9 cellular contexts compared by ENCODE assay signal in the genomic region with DNA sequence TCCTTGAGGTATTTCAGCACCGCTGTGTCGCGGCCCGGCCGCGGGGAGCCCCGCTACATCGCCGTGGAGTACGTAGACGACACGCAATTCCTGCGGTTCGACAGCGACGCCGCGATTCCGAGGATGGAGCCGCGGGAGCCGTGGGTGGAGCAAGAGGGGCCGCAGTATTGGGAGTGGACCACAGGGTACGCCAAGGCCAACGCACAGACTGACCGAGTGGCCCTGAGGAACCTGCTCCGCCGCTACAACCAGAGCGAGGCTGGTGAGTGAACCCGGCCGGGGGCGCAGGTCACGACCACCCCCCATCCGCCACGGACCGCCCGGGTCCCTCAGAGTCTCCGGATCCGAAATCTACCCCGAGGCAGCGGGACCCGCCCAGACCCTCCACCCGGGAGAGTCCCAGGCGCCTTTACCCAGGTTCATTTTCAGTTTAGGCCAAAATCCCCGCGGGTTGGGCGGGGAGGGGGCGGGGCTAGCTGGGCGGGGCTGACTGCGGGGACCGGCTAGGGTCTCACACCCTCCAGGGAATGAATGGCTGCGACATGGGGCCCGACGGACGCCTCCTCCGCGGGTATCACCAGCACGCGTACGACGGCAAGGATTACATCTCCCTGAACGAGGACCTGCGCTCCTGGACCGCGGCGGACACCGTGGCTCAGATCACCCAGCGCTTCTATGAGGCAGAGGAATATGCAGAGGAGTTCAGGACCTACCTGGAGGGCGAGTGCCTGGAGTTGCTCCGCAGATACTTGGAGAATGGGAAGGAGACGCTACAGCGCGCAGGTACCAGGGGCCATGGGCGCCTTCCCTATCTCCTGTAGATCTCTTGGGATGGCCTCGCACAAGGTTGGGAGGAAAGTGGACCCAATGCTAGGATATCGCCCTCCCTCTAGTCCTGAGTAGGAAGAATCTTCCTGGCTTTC. TPM values are rescaled to one million over a fixed set of nuclear protein-coding genes. Genes with fewer than 3 reads are reported as not detected.
DNase-seq lines count a peak whose midpoint lies in the region; ATAC-seq and TF ChIP-seq lines count a peak whose summit lies in the region.
"Had no signal": no experiment of that assay in that cellular context is flagged by ENCODE, and none has a peak within 500 bp of the region (broad histone marks: within the 10 kb centered on the region; RNA-seq: fewer than 3 reads in every experiment).

No MANE protein-coding gene starts in this region.

- H3K4me1 Mint-ChIP-seq in activated CD4-positive, alpha-beta T cell treated with anti-CD3 and anti-CD28 coated beads for 36 hours = peaks cover 55% of the 10 kb centered on the region

- peak overlapping the region; percentile 88 for H3K27ac Mint-ChIP-seq in activated CD4-positive, alpha-beta T cell treated with anti-CD3 and anti-CD28 coated beads for 36 hours

- H3K4me3 Mint-ChIP-seq in activated CD4-positive, alpha-beta T cell treated with anti-CD3 and anti-CD28 coated beads for 36 hours = peak overlapping the region; percentile 92

- H4K8ac ChIP-seq in mesenchymal stem cell (ENCODE audit: low read length) = peak overlapping the region; percentile 57

- H2BK15ac ChIP-seq in mesenchymal stem cell (ENCODE audit: low read depth, poor library complexity, severe bottlenecking) = no peak overlapping the region

- H3K27ac ChIP-seq in colonic mucosa (peak overlapping the region; percentile 94), mesenchymal stem cell (ENCODE audit: low read length, poor library complexity, severe bottlenecking) (no peak overlapping the region)
- H3K27ac ChIP-seq: VCaP had no signal

- H3K4me3 ChIP-seq in colonic mucosa (peak overlapping the region; percentile 72), mesenchymal stem cell (ENCODE audit: insufficient read depth in 1 of 2, low read depth in 1 of 2, low read length in 2 of 2) (peak overlapping the region; percentile 54 to 87)

- CTCF ChIA-PET in activated CD4-positive, alpha-beta T cell treated with anti-CD3 and anti-CD28 coated beads for 36 hours (lab: Charles Lee) = interaction anchor here (0.7 kb wide), 1 partner anchor 8 kb away, joined by 3 read pairs; no protein-coding TSS in a partner anchor

- H2BK120ac ChIP-seq in mesenchymal stem cell (ENCODE audit: low read depth, low read length) = no peak overlapping the region

- H3K9me3 Mint-ChIP-seq in activated CD4-positive, alpha-beta T cell treated with anti-CD3 and anti-CD28 coated beads for 36 hours (ENCODE audit: low read depth) = no peaks in the 10 kb centered on the region

- H2BK12ac ChIP-seq in mesenchymal stem cell (ENCODE audit: low read length in 2 of 2) = no peak overlapping the region

- no peak overlapping the region for H3K4ac ChIP-seq in mesenchymal stem cell (ENCODE audit: low read depth in 1 of 2, low read length in 2 of 2)

- peak; percentile 40 for ATAC-seq in HG02885 (IDR thresholded peaks at IDR 0.05; ENCODE audit: poor library complexity, unreplicated experiment)
- ATAC-seq in activated CD4-positive, alpha-beta T cell treated with anti-CD3 and anti-CD28 coated beads for 36 hours = peak; percentile 62

- intact Hi-C loops in activated CD4-positive, alpha-beta T cell treated with anti-CD3 and anti-CD28 coated beads for 36 hours (cut with DNase I, micrococcal nuclease) = loop anchor here (5.0 kb wide), 6 partner anchors 72 to 603 kb away; partner anchors contain the start of genes GABBR1 (in 1 of the 2), HLA-A (in 1 of the 2), POLR1H (in 1 of the 2) and TRIM39 (in 1 of the 2)
- intact Hi-C loops in colonic mucosa (cut with DNase I) = no loop called here

- H3K4me1 ChIP-seq in colonic mucosa (no peaks in the 10 kb centered on the region), mesenchymal stem cell (ENCODE audit: control insufficient read depth, insufficient read depth, low read depth, low read length) (peaks cover 10% of the 10 kb centered on the region)

- TF ChIP-seq POLR2A in GM10847 (IDR thresholded peaks at IDR 0.05; ENCODE audit: extremely low read depth, insufficient read length) = peak; percentile 62

- H3K9me3 ChIP-seq in colonic mucosa (no peaks in the 10 kb centered on the region), mesenchymal stem cell (ENCODE audit: control insufficient read depth, low read length) (no peaks in the 10 kb centered on the region)

- DNase-seq in activated CD4-positive, alpha-beta T cell treated with anti-CD3 and anti-CD28 coated beads for 36 hours = peak; percentile 88
- DNase-seq in colonic mucosa = peak; percentile 73
- DNase-seq in mesenchymal stem cell = no peak
- peak; percentile 69 to 75 for DNase-seq in stimulated activated CD8-positive, alpha-beta memory T cell treated with anti-CD3 and anti-CD28 coated beads, Interleukin-2, amount 100 ng/mL, for 48 hours (ENCODE audit: low read depth in 2 of 2)
- DNase-seq in NCI-H748 treated with DMSO at 0.1 percent for 48 hours (lab: John Stamatoyannopoulos, UW) = no peak
- DNase-seq in NOMO-1 treated with dmso at 0.1 percent for 144 hours (lab: John Stamatoyannopoulos, UW; ENCODE audit: unreplicated experiment) = no peak

- H3K14ac ChIP-seq in mesenchymal stem cell (ENCODE audit: low read length in 2 of 2) = no peak overlapping the region

- POLR2A ChIA-PET in activated CD4-positive, alpha-beta T cell treated with anti-CD3 and anti-CD28 coated beads for 36 hours (lab: Charles Lee) = no interaction called here

- WGBS in mesenchymal stem cell = 5% methylated on average over 66 of the region's 76 CpGs

- no peak overlapping the region for H2BK5ac ChIP-seq in mesenchymal stem cell (ENCODE audit: low read depth, low read length, poor library complexity, severe bottlenecking)

- no peak overlapping the region for H4K91ac ChIP-seq in mesenchymal stem cell (ENCODE audit: low read length)

- no peak for TF ChIP-seq CTCF in colonic mucosa (IDR thresholded peaks at IDR 0.05)

- H2AK5ac ChIP-seq in mesenchymal stem cell (ENCODE audit: low read length, severe bottlenecking) = no peak overlapping the region

- no peak overlapping the region for H3K23ac ChIP-seq in mesenchymal stem cell (ENCODE audit: low read length in 2 of 2)

- H2AFZ ChIP-seq in mesenchymal stem cell (ENCODE audit: low read depth, low read length) = peak overlapping the region; percentile 92

- H3K27me3 ChIP-seq in colonic mucosa = no peaks in the 10 kb centered on the region
- H3K27me3 ChIP-seq in mesenchymal stem cell (ENCODE audit: control insufficient read depth in 1 of 2, insufficient read depth in 1 of 2, low read length in 2 of 2) = peaks cover 7 to 29% of the 10 kb centered on the region in 2 experiments

- H3K4me2 ChIP-seq in mesenchymal stem cell (ENCODE audit: low read length, poor library complexity, severe bottlenecking) = peak overlapping the region; percentile 99

- H3K36me3 Mint-ChIP-seq in activated CD4-positive, alpha-beta T cell treated with anti-CD3 and anti-CD28 coated beads for 36 hours (ENCODE audit: low read depth) = peaks cover 49% of the 10 kb centered on the region

- H3K36me3 ChIP-seq in colonic mucosa (peaks cover 9% of the 10 kb centered on the region), mesenchymal stem cell (ENCODE audit: control insufficient read depth in 1 of 2, insufficient read depth in 2 of 2, low read depth in 1 of 2, low read length in 2 of 2) (peaks cover 0 to 5% of the 10 kb centered on the region in 2 experiments)

- peak overlapping the region; percentile 83 to 100 for H3K9ac ChIP-seq in colonic mucosa (ENCODE audit: low read depth in 2 of 2, low read length in 2 of 2)
- H3K9ac ChIP-seq in mesenchymal stem cell (ENCODE audit: low read length) = peak overlapping the region; percentile 85

- H3K79me1 ChIP-seq in mesenchymal stem cell (replicated peaks; ENCODE audit: low read length, poor library complexity, severe bottlenecking) = no peaks in the 10 kb centered on the region

- no peaks in the 10 kb centered on the region for H3K27me3 Mint-ChIP-seq in activated CD4-positive, alpha-beta T cell treated with anti-CD3 and anti-CD28 coated beads for 36 hours

- H3K18ac ChIP-seq in mesenchymal stem cell (ENCODE audit: low read depth in 1 of 2, low read length in 2 of 2) = no peak overlapping the region

RNA-seq across cellular contexts. Expression of gene HLA-F, which starts 0.7 kb away (rescaled TPM):
- 100 to 1,000 TPM; 216 to 229 TPM for total RNA-seq in activated CD4-positive, alpha-beta T cell treated with anti-CD3 and anti-CD28 coated beads for 36 hours
- total RNA-seq in colonic mucosa = 100 to 1,000 TPM in 1 of 2 donors, 10 to 100 TPM in 1; 58.8 to 201 TPM
- 9.7 TPM for polyA plus RNA-seq in mesenchymal stem cell (2013, experiment 1 of 2)
- polyA plus RNA-seq in mesenchymal stem cell (2013, experiment 2 of 2) = 11.2 TPM

RNA-seq across cellular contexts. Expression of gene ZFP57, which starts 43.0 kb away (rescaled TPM):
- total RNA-seq in activated CD4-positive, alpha-beta T cell treated with anti-CD3 and anti-CD28 coated beads for 36 hours = not detected
- total RNA-seq in colonic mucosa = not detected
- not detected for polyA plus RNA-seq in mesenchymal stem cell (2013, experiment 1 of 2)
- polyA plus RNA-seq in mesenchymal stem cell (2013, experiment 2 of 2) = not detected

Comparison
In these comparisons a context has a peak if more than half of its experiments do, and no peak if none do; other contexts are left out.
1. DNase-seq: peak in activated CD4-positive, alpha-beta T cell treated with anti-CD3 and anti-CD28 coated beads for 36 hours (single experiment), colonic mucosa (single experiment) and stimulated activated CD8-positive, alpha-beta memory T cell treated with anti-CD3 and anti-CD28 coated beads, Interleukin-2, amount 100 ng/mL, for 48 hours (2 of 2); none in mesenchymal stem cell (single experiment), NCI-H748 treated with DMSO at 0.1 percent for 48 hours (single experiment) and NOMO-1 treated with dmso at 0.1 percent for 144 hours (single experiment).